1 cellular context compared by ENCODE assay signal in genomic region chr15:80052597-80053304, GRCh38.
TF ChIP-seq lines count a peak whose summit lies in the region.

No MANE protein-coding gene starts in this region.

TF ChIP-seq in GM23338, 12 proteins besides CTCF, POLR2A, EP300 and RAD21:
- TF ChIP-seq, protein P1, sequence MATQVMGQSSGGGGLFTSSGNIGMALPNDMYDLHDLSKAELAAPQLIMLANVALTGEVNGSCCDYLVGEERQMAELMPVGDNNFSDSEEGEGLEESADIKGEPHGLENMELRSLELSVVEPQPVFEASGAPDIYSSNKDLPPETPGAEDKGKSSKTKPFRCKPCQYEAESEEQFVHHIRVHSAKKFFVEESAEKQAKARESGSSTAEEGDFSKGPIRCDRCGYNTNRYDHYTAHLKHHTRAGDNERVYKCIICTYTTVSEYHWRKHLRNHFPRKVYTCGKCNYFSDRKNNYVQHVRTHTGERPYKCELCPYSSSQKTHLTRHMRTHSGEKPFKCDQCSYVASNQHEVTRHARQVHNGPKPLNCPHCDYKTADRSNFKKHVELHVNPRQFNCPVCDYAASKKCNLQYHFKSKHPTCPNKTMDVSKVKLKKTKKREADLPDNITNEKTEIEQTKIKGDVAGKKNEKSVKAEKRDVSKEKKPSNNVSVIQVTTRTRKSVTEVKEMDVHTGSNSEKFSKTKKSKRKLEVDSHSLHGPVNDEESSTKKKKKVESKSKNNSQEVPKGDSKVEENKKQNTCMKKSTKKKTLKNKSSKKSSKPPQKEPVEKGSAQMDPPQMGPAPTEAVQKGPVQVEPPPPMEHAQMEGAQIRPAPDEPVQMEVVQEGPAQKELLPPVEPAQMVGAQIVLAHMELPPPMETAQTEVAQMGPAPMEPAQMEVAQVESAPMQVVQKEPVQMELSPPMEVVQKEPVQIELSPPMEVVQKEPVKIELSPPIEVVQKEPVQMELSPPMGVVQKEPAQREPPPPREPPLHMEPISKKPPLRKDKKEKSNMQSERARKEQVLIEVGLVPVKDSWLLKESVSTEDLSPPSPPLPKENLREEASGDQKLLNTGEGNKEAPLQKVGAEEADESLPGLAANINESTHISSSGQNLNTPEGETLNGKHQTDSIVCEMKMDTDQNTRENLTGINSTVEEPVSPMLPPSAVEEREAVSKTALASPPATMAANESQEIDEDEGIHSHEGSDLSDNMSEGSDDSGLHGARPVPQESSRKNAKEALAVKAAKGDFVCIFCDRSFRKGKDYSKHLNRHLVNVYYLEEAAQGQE (IDR thresholded peaks at IDR 0.05; ENCODE audit: unreplicated experiment): no peak
